Comparison of ENCODE assay signal across 1 cellular context in the genomic region with DNA sequence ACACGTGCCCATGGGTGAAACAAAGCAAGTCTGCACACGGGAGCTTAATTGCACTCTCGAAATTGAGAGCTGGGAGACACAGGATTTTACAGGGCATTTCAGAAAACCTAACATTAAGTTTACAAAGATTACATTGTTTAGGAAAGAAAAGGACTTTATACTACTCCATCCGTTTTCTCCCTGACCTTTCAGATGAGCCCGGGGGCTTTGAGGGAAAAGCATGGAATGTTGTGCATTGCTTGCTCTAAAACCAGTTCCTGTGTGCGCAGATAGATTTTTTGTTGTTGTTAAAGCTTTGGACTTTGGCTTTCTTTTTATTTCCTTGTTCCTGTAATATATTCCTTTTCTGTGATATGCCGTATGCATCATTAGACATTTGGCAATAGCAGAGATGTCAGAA.
TF ChIP-seq lines count a peak whose summit lies in the region.

No MANE protein-coding gene starts in this region.

TF ChIP-seq in IMR-90, 13 proteins besides CTCF, POLR2A, EP300 and RAD21:
- no peak for TF ChIP-seq NFE2L2 (IDR thresholded peaks at IDR 0.05; ENCODE audit: low read depth, low read length)
